In genomic region chr1:204565617-204566582, GRCh38 we compare ENCODE assay signal across 8 cellular contexts. TPM values are rescaled to one million over a fixed set of nuclear protein-coding genes. Genes with fewer than 3 reads are reported as not detected.
DNase-seq lines count a peak whose midpoint lies in the region; ATAC-seq, FAIRE-seq and TF ChIP-seq lines count a peak whose summit lies in the region.

No MANE protein-coding gene starts in this region.

- H3K27me3 Mint-ChIP-seq in Calu3 (ENCODE audit: unreplicated experiment): no peaks in the 10 kb centered on the region

- no peak overlapping the region for H2AFZ ChIP-seq in keratinocyte (ENCODE audit: control insufficient read depth, low read length)

- no peak overlapping the region for H3K27ac Mint-ChIP-seq in Calu3 (ENCODE audit: unreplicated experiment)

- H3K4me1 ChIP-seq in keratinocyte (ENCODE audit: control insufficient read depth, extremely low read depth, insufficient read depth, low read length): peaks cover 10% of the 10 kb centered on the region

- no peak overlapping the region for H3K4me2 ChIP-seq in keratinocyte (ENCODE audit: control insufficient read depth, extremely low read depth, insufficient read depth, low read depth, low read length)

- FAIRE-seq in TTC549 (lab: Jason Lieb, UNC) (peak; percentile 90), keratinocyte (lab: Jason Lieb, UNC) (peak; percentile 58)

- no peak for ATAC-seq in HG03432 (IDR thresholded peaks at IDR 0.05; ENCODE audit: unreplicated experiment)

- peaks cover 0 to 6% of the 10 kb centered on the region in 2 experiments for H3K36me3 ChIP-seq in keratinocyte (ENCODE audit: control insufficient read depth in 2 of 2, extremely low read depth in 1 of 2, insufficient read depth in 2 of 2, low read length in 2 of 2)

- H3K9me1 ChIP-seq in keratinocyte (ENCODE audit: control insufficient read depth, extremely low read depth, insufficient read depth, low read length): no peaks in the 10 kb centered on the region

- POLR2A ChIA-PET in HEK293T (lab: Yijun Ruan, JAX): no interaction called here

- no peak overlapping the region for H3K27ac ChIP-seq in keratinocyte (ENCODE audit: control insufficient read depth, insufficient read depth, low read length)

- no peaks in the 10 kb centered on the region for H3K27me3 ChIP-seq in keratinocyte (ENCODE audit: control insufficient read depth, extremely low read depth, insufficient read depth, low read length)

- peak; percentile 65 for DNase-seq in Calu3
- peak; percentile 90 for DNase-seq in HEK293T (ENCODE audit: extremely low spot score)
- peak; percentile 98 for DNase-seq in NCI-H2107 treated with DMSO at 0.1 percent for 48 hours (lab: John Stamatoyannopoulos, UW; ENCODE audit: unreplicated experiment)
- DNase-seq in T47D (ENCODE audit: low read depth in 1 of 2, low spot score in 1 of 2): peak; percentile 61 to 97
- DNase-seq in keratinocyte (ENCODE audit: low read depth, low spot score): peak; percentile 26
- DNase-seq in stimulated activated CD4-positive, alpha-beta T cell treated with anti-CD3 and anti-CD28 coated beads, Interleukin-4, amount 100 ng/mL, for 1 hour: peak; percentile 35

- peaks cover 2% of the 10 kb centered on the region for H3K9me3 ChIP-seq in keratinocyte (ENCODE audit: control insufficient read depth, low read depth, low read length)

- intact Hi-C loops in Calu3 (cut with micrococcal nuclease; ENCODE audit: unreplicated experiment): loop anchor here (1.0 kb wide), 2 partner anchors 198 to 241 kb away; no protein-coding TSS in a partner anchor

- dilution Hi-C loops in keratinocyte (cut with MboI; ENCODE audit: extremely low pct_ligation_motif_present, low sequenced_read_pairs): no loop called here

- BruUV-seq in Calu3 (replicated peaks; lab: Mats Ljungman, UMichigan): no TSS peak

- TF ChIP-seq CTCF in Calu3 (IDR thresholded peaks at IDR 0.05; ENCODE audit: unreplicated experiment) (peak; percentile 87), keratinocyte (optimal IDR thresholded peaks at IDR 0.05 in 1 of 3, IDR thresholded peaks at IDR 0.05 in 1 of 3, conservative IDR thresholded peaks at IDR 0.05 in 1 of 3; ENCODE audit: extremely low read depth in 1 of 3, insufficient read depth in 2 of 3, low read length in 3 of 3) (peak; percentile 47 to 68 (median 68))

- H3K4me3 Mint-ChIP-seq in Calu3 (ENCODE audit: low read depth, unreplicated experiment): peak overlapping the region; percentile 13

- CTCF ChIA-PET in Calu3 (lab: Charles Lee) (interaction anchor here (0.5 to 4.6 kb wide), 12 partner anchors 11 to 241 kb away, joined by 3 to 107 read pairs (median 4); no protein-coding TSS in a partner anchor), HEK293T (lab: Yijun Ruan, JAX) (interaction anchor here (0.6 to 4.9 kb wide), 16 partner anchors 8 to 395 kb away, joined by 3 to 53 read pairs (median 4); no protein-coding TSS in a partner anchor)

- no peaks in the 10 kb centered on the region for H3K9me3 Mint-ChIP-seq in Calu3 (ENCODE audit: low read depth, unreplicated experiment)

- H3K4me1 Mint-ChIP-seq in Calu3 (ENCODE audit: low read depth, unreplicated experiment): peaks cover 32% of the 10 kb centered on the region

- in situ Hi-C loops in T47D (cut with HindIII; ENCODE audit: low pct_unique_long_range_greater_than_20kb, low sequenced_read_pairs): no loop called here

- no peaks in the 10 kb centered on the region for H3K79me2 ChIP-seq in keratinocyte (ENCODE audit: control insufficient read depth, insufficient read depth, low read length)

- H4K20me1 ChIP-seq in keratinocyte (ENCODE audit: control insufficient read depth, extremely low read depth, insufficient read depth, low read length): no peaks in the 10 kb centered on the region

- H3K9ac ChIP-seq in keratinocyte (ENCODE audit: control insufficient read depth, extremely low read depth, insufficient read depth, low read length): no peak overlapping the region

- peaks cover 4% of the 10 kb centered on the region for H3K36me3 Mint-ChIP-seq in Calu3 (ENCODE audit: insufficient read depth, unreplicated experiment)

- H3K4me3 ChIP-seq in keratinocyte (ENCODE audit: control insufficient read depth in 2 of 3, extremely low read depth in 1 of 3, insufficient read depth in 2 of 3, low read depth in 1 of 3, low read length in 3 of 3): no peak overlapping the region

TF ChIP-seq in HEK293T, 16 proteins besides CTCF, POLR2A, EP300 and RAD21:
- TF ChIP-seq ARNT (IDR thresholded peaks at IDR 0.05) (0 out of 2 replicates have a peak, but pooled peaks have one; percentile 21), PKNOX1 (IDR thresholded peaks at IDR 0.05) (no peak), SUZ12 (IDR thresholded peaks at IDR 0.05) (no peak)

RNA-seq across cellular contexts. Expression of gene MDM4, which starts 49.7 kb away (rescaled TPM):
- total RNA-seq in Calu3 (2022): 101 and 106 TPM in 2 replicates
- polyA plus RNA-seq in keratinocyte: 6.8 to 17.8 TPM (median 8.6 TPM) in 3 replicates
- 36.9 TPM for polyA plus RNA-seq in keratinocyte (2011; ENCODE audit: low read depth)
- 1.9 and 3.5 TPM in 2 replicates for polyA plus RNA-seq in keratinocyte (2011; cell fraction: cytosol; rRNA removed)
- 26.4 and 30.8 TPM in 2 replicates for polyA plus RNA-seq in keratinocyte (2011; cell fraction: nucleus; rRNA removed)
- 4.5 and 12.7 TPM in 2 replicates for polyA plus RNA-seq in keratinocyte (2012; ENCODE audit: low replicate concordance)
- polyA minus RNA-seq in keratinocyte: 20.8 to 68.3 TPM (median 32.4 TPM) in 3 replicates
- 4.8 TPM for polyA minus RNA-seq in keratinocyte (2011; cell fraction: cytosol; rRNA and poly(A)+ RNA removed)
- 43.8 and 78.3 TPM in 2 replicates for polyA minus RNA-seq in keratinocyte (2011; cell fraction: nucleus; rRNA and poly(A)+ RNA removed)

Comparison
In these comparisons a context has a peak if more than half of its experiments do, and no peak if none do; other contexts are left out.
1. DNase-seq: peak in every context shown above with its lines; median percentile 98 in NCI-H2107 treated with DMSO at 0.1 percent for 48 hours; 90 in HEK293T; 79 in T47D; 65 in Calu3; 35 in stimulated activated CD4-positive, alpha-beta T cell treated with anti-CD3 and anti-CD28 coated beads, Interleukin-4, amount 100 ng/mL, for 1 hour; 26 in keratinocyte.